24 cellular contexts compared by ENCODE assay signal in the genomic region with DNA sequence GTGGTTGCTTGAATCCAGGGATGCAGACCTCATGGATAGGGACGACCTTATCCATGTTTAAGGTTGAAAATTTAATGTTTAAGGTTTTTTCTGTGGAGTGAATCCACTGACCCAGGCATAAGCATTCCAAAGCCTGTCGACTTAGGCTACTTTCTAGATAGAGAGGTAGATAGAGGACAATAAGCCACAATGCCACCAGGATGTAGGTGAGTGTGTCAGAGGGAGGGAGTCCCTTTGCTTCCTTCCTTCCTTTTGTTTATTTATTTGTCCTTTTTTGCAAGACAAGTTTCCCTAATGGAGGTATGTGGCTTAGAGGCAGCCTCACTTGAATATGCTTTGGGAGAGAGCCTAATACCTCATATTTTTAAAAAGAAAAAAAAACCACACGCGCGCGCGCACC.
DNase-seq lines count a peak whose midpoint lies in the region; ATAC-seq and TF ChIP-seq lines count a peak whose summit lies in the region.
"Had no signal": no experiment of that assay in that cellular context is flagged by ENCODE, and none has a peak within 500 bp of the region (broad histone marks: within the 10 kb centered on the region; RNA-seq: fewer than 3 reads in every experiment).

No MANE protein-coding gene starts in this region.

- H3K4me1 Mint-ChIP-seq in activated naive CD4-positive, alpha-beta T cell treated with anti-CD3 and anti-CD28 coated beads, Interleukin-2, amount 10 ng/mL, durations not matched to agents 7 days and 5 days: no peaks in the 10 kb centered on the region
- H3K4me1 Mint-ChIP-seq: CD4-positive, alpha-beta memory T cell; T-cell had no signal

- dilution Hi-C loops in IMR-90 (cut with HindIII; ENCODE audit: low sequenced_read_pairs, unreplicated experiment): no loop called here
- dilution Hi-C loops in mammary epithelial cell (cut with HindIII; ENCODE audit: low sequenced_read_pairs): no loop called here

- no peak for TF ChIP-seq CTCF in IMR-90 (conservative IDR thresholded peaks at IDR 0.05; ENCODE audit: low read depth, low read length)
- no peak for TF ChIP-seq CTCF in mammary epithelial cell (conservative IDR thresholded peaks at IDR 0.05 in 1 of 2, IDR thresholded peaks at IDR 0.05 in 1 of 2; ENCODE audit: extremely low read depth in 1 of 2, insufficient read depth in 1 of 2, low read depth in 1 of 2, low read length in 2 of 2)

- no peaks in the 10 kb centered on the region for H3K27me3 Mint-ChIP-seq in activated naive CD4-positive, alpha-beta T cell treated with anti-CD3 and anti-CD28 coated beads, Interleukin-2, amount 10 ng/mL, durations not matched to agents 7 days and 5 days
- H3K27me3 Mint-ChIP-seq: CD4-positive, alpha-beta memory T cell; T-cell had no signal

- 0 out of 2 replicates have a peak overlapping the region, but pooled peaks have one; percentile 12 for H2BK20ac ChIP-seq in IMR-90 (ENCODE audit: low read depth, low read length)

- H2BK120ac ChIP-seq in IMR-90 (ENCODE audit: low read depth, low read length): no peak overlapping the region

- H2BK15ac ChIP-seq in IMR-90 (ENCODE audit: low read depth, low read length): no peak overlapping the region

- no CpG with 5 or more reads among the region's 7 CpGs for WGBS in IMR-90 (ENCODE audit: extremely low coverage in 2 of 2, insufficient read length in 1 of 2), 2 experiments
- WGBS in mammary epithelial cell (ENCODE audit: low coverage, missing lambda C conversion rate): 53% methylated on average over 2 of the region's 7 CpGs

- no peaks in the 10 kb centered on the region for H3K9me1 ChIP-seq in IMR-90 (ENCODE audit: insufficient read depth, low read length)

- POLR2A ChIA-PET in IMR-90 (lab: Charles Lee; ENCODE audit: unreplicated experiment): no interaction called here

- no peak for DNase-seq in IMR-90
- no peak for DNase-seq in mammary epithelial cell
- DNase-seq in iPS DF 4.7 (ENCODE audit: extremely low read depth, low spot score): peak; percentile 36
- DNase-seq in SKM-1 (lab: John Stamatoyannopoulos, UW; ENCODE audit: unreplicated experiment): no peak
- no peak for DNase-seq in hypothalamus (lab: John Stamatoyannopoulos, UW)
- no peak for DNase-seq in activated naive CD4-positive, alpha-beta T cell treated with anti-CD3 and anti-CD28 coated beads, Interleukin-2, amount 10 ng/mL, durations not matched to agents 7 days and 5 days
- no peak for DNase-seq in NCI-H345 (lab: John Stamatoyannopoulos, UW)
- DNase-seq: C1 segment of cervical spinal cord; CD4-positive, alpha-beta memory T cell; COR-L47; Kasumi-1; NCI-H1417 treated with DMSO at 0.1 percent for 48 hours; NCI-H2171; NCI-H524; NCI-H774; NK-92 treated with Interleukin-12 subunit alpha and Interleukin-12 subunit beta, amount 100 ng/mL, for 24 hours; PC-3; Right ventricle myocardium superior; RPMI8226; T-cell had no signal

- no peaks in the 10 kb centered on the region for H3K79me2 ChIP-seq in mammary epithelial cell (ENCODE audit: insufficient read depth, low read length)

- no peaks in the 10 kb centered on the region for H3K9me3 ChIP-seq in IMR-90 (ENCODE audit: control insufficient read depth, insufficient read depth, low read length)
- no peaks in the 10 kb centered on the region for H3K9me3 ChIP-seq in mammary epithelial cell (replicated peaks; ENCODE audit: insufficient read depth, low read length)
- H3K9me3 ChIP-seq: MG63, SJSA1 had no signal

- no peak overlapping the region for H4K8ac ChIP-seq in IMR-90 (ENCODE audit: low read depth in 2 of 2, low read length in 2 of 2)

- H2BK5ac ChIP-seq in IMR-90 (ENCODE audit: low read depth, low read length, poor library complexity, severe bottlenecking): no peak overlapping the region

- no peaks in the 10 kb centered on the region for H3K36me3 Mint-ChIP-seq in activated naive CD4-positive, alpha-beta T cell treated with anti-CD3 and anti-CD28 coated beads, Interleukin-2, amount 10 ng/mL, durations not matched to agents 7 days and 5 days
- H3K36me3 Mint-ChIP-seq: CD4-positive, alpha-beta memory T cell; T-cell had no signal

- CTCF ChIA-PET in IMR-90 (lab: Yijun Ruan, JAX): no interaction called here
- CTCF ChIA-PET in mammary epithelial cell (lab: Charles Lee; ENCODE audit: low non-redundant PET): no interaction called here
- CTCF ChIA-PET in activated naive CD4-positive, alpha-beta T cell treated with anti-CD3 and anti-CD28 coated beads, Interleukin-2, amount 10 ng/mL, durations not matched to agents 7 days and 5 days (lab: Charles Lee): no interaction called here

- TF ChIP-seq POLR2A in IMR-90 (IDR thresholded peaks at IDR 0.05; ENCODE audit: low read depth, low read length): no peak

- H3K9ac ChIP-seq in IMR-90 (ENCODE audit: low read depth, low read length): no peak overlapping the region
- H3K9ac ChIP-seq in mammary epithelial cell (ENCODE audit: insufficient read depth, low read length): no peak overlapping the region

- H3K56ac ChIP-seq in IMR-90 (ENCODE audit: extremely low read depth, insufficient read depth, low read length): no peak overlapping the region

- no peaks in the 10 kb centered on the region for H3K79me1 ChIP-seq in IMR-90 (ENCODE audit: low read depth in 1 of 2, low read length in 2 of 2)

- no peak for ATAC-seq in IMR-90 (ENCODE audit: low read depth)
- ATAC-seq: HepG2, K562, PC-3, T-cell had no signal

- H3K4me1 ChIP-seq in IMR-90 (ENCODE audit: control insufficient read depth, insufficient read depth, low read length) (no peaks in the 10 kb centered on the region), mammary epithelial cell (ENCODE audit: insufficient read depth, low read length) (no peaks in the 10 kb centered on the region)
- H3K4me1 ChIP-seq: SJSA1 had no signal

- H2AFZ ChIP-seq in IMR-90 (replicated peaks; ENCODE audit: low read length, poor library complexity): no peak overlapping the region
- H2AFZ ChIP-seq in mammary epithelial cell (ENCODE audit: low read depth, low read length): peak overlapping the region; percentile 57

- H3K27ac Mint-ChIP-seq in activated naive CD4-positive, alpha-beta T cell treated with anti-CD3 and anti-CD28 coated beads, Interleukin-2, amount 10 ng/mL, durations not matched to agents 7 days and 5 days: no peak overlapping the region
- H3K27ac Mint-ChIP-seq: CD4-positive, alpha-beta memory T cell; T-cell had no signal

- no peak for TF ChIP-seq RAD21 in IMR-90 (IDR thresholded peaks at IDR 0.05; ENCODE audit: low read length)

- no peak overlapping the region for H2AK9ac ChIP-seq in IMR-90 (replicated peaks; ENCODE audit: low read depth, low read length, poor library complexity)

- H3K4me3 ChIP-seq in IMR-90 (ENCODE audit: insufficient read depth, low read depth, low read length) (no peak overlapping the region), mammary epithelial cell (replicated peaks in 1 of 3; ENCODE audit: insufficient read depth in 1 of 3, low read depth in 2 of 3, low read length in 3 of 3) (no peak overlapping the region)
- H3K4me3 ChIP-seq: K562, MG63, SJSA1 had no signal

- H4K20me1 ChIP-seq in IMR-90 (ENCODE audit: insufficient read depth, low read length) (no peaks in the 10 kb centered on the region), mammary epithelial cell (ENCODE audit: insufficient read depth, low read length) (no peaks in the 10 kb centered on the region)

- BruUV-seq in IMR-90 (replicated peaks; lab: Mats Ljungman, UMichigan) (no TSS peak), mammary epithelial cell (replicated peaks; lab: Mats Ljungman, UMichigan) (no TSS peak)

- no peak overlapping the region for H3K4me3 Mint-ChIP-seq in activated naive CD4-positive, alpha-beta T cell treated with anti-CD3 and anti-CD28 coated beads, Interleukin-2, amount 10 ng/mL, durations not matched to agents 7 days and 5 days
- H3K4me3 Mint-ChIP-seq: CD4-positive, alpha-beta memory T cell; T-cell had no signal

- peaks cover 12% of the 10 kb centered on the region for H3K9me3 Mint-ChIP-seq in activated naive CD4-positive, alpha-beta T cell treated with anti-CD3 and anti-CD28 coated beads, Interleukin-2, amount 10 ng/mL, durations not matched to agents 7 days and 5 days

- H3K14ac ChIP-seq in IMR-90 (replicated peaks; ENCODE audit: low read depth, low read length): no peak overlapping the region

- H3K36me3 ChIP-seq in IMR-90 (ENCODE audit: control insufficient read depth, insufficient read depth, low read length) (no peaks in the 10 kb centered on the region), mammary epithelial cell (ENCODE audit: insufficient read depth, low read length) (no peaks in the 10 kb centered on the region)
- H3K36me3 ChIP-seq: MG63, SJSA1 had no signal

- H4K5ac ChIP-seq in IMR-90 (ENCODE audit: low read depth, low read length): no peak overlapping the region

- H3K4ac ChIP-seq in IMR-90 (ENCODE audit: low read depth, low read length): no peak overlapping the region

- H4K91ac ChIP-seq in IMR-90 (ENCODE audit: insufficient read depth, low read depth, low read length): no peak overlapping the region

- in situ Hi-C loops in IMR-90 (cut with MboI; ENCODE audit: low sequenced_read_pairs) (no loop called here), mammary epithelial cell (cut with MboI; ENCODE audit: low sequenced_read_pairs in 2 of 2) (no loop called here)

- no peaks in the 10 kb centered on the region for H3K27me3 ChIP-seq in IMR-90 (ENCODE audit: control insufficient read depth, insufficient read depth, low read length)
- H3K27me3 ChIP-seq in mammary epithelial cell (ENCODE audit: insufficient read depth, low read length): no peaks in the 10 kb centered on the region
- H3K27me3 ChIP-seq: MG63, SJSA1 had no signal

- no peak overlapping the region for H3K23ac ChIP-seq in IMR-90 (ENCODE audit: low read depth, low read length)

- intact Hi-C loops in IMR-90 (cut with micrococcal nuclease) (no loop called here), mammary epithelial cell (cut with micrococcal nuclease) (no loop called here)

- no peak overlapping the region for H2AK5ac ChIP-seq in IMR-90 (ENCODE audit: low read depth, low read length)

- H3K27ac ChIP-seq in IMR-90 (ENCODE audit: insufficient read depth, low read length) (no peak overlapping the region), mammary epithelial cell (ENCODE audit: insufficient read depth, low read depth, low read length) (no peak overlapping the region)
- H3K27ac ChIP-seq: SJSA1 had no signal

- no peak overlapping the region for H3K18ac ChIP-seq in IMR-90 (ENCODE audit: low read depth, low read length)

- H3K4me2 ChIP-seq in IMR-90 (ENCODE audit: low read depth, low read length): no peak overlapping the region
- no peak overlapping the region for H3K4me2 ChIP-seq in mammary epithelial cell (ENCODE audit: insufficient read depth, low read depth, low read length)

TF ChIP-seq in IMR-90, 13 proteins besides CTCF, POLR2A, EP300 and RAD21 (continues in another document):
- TF ChIP-seq MXI1 (IDR thresholded peaks at IDR 0.05; ENCODE audit: borderline replicate concordance, low read depth, low read length) (no peak), NFE2L2 (IDR thresholded peaks at IDR 0.05; ENCODE audit: low read depth, low read length) (no peak), FOS (IDR thresholded peaks at IDR 0.05; ENCODE audit: low read depth, low read length) (no peak)
